2 cellular contexts compared by ENCODE assay signal in the genomic region with DNA sequence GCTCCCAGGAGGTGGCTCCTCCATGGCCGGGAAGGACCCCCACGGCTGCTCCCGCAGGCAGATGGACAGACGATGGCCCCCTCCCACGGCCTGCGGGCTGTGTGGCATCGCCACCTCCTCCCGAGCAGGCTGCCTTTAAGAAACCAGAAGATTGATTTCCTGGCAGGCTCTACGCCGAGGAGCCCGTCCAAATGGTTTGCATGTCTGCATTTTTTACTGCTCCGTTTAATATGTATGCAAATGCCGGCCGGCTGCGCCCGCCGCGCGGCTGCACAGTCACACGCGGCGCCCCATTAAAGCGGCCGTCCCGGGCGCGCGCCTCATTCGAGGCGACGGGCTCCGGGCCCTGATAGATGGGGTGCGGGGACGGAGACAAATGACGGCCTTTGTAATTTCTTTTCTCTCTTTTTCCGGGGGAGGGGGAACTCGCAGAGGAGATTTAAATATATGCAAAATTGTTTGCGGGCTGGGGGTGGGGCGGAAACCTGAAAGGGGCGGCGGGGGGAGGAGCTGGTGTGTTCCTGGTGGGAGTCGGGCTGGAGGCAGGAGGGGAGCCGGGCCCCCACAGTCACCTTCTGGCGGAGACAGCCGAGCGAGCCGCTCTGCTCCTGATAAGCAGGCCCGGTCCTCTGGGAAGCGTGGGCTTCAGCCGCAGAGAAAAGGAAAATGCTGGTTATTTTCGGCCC.
TF ChIP-seq lines count a peak whose summit lies in the region.

No MANE protein-coding gene starts in this region.

TF ChIP-seq in liver, 16 proteins besides CTCF, POLR2A, EP300 and RAD21 (continued from another document):
- TF ChIP-seq, protein P1, sequence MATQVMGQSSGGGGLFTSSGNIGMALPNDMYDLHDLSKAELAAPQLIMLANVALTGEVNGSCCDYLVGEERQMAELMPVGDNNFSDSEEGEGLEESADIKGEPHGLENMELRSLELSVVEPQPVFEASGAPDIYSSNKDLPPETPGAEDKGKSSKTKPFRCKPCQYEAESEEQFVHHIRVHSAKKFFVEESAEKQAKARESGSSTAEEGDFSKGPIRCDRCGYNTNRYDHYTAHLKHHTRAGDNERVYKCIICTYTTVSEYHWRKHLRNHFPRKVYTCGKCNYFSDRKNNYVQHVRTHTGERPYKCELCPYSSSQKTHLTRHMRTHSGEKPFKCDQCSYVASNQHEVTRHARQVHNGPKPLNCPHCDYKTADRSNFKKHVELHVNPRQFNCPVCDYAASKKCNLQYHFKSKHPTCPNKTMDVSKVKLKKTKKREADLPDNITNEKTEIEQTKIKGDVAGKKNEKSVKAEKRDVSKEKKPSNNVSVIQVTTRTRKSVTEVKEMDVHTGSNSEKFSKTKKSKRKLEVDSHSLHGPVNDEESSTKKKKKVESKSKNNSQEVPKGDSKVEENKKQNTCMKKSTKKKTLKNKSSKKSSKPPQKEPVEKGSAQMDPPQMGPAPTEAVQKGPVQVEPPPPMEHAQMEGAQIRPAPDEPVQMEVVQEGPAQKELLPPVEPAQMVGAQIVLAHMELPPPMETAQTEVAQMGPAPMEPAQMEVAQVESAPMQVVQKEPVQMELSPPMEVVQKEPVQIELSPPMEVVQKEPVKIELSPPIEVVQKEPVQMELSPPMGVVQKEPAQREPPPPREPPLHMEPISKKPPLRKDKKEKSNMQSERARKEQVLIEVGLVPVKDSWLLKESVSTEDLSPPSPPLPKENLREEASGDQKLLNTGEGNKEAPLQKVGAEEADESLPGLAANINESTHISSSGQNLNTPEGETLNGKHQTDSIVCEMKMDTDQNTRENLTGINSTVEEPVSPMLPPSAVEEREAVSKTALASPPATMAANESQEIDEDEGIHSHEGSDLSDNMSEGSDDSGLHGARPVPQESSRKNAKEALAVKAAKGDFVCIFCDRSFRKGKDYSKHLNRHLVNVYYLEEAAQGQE (IDR thresholded peaks at IDR 0.05), result no peak
- TF ChIP-seq YY1 (IDR thresholded peaks at IDR 0.05), result no peak
- TF ChIP-seq GABPA (IDR thresholded peaks at IDR 0.05 in 1 of 2, conservative IDR thresholded peaks at IDR 0.05 in 1 of 2), result no peak
- no peak for TF ChIP-seq SP1 (IDR thresholded peaks at IDR 0.05)
- no peak for TF ChIP-seq FOXA1 (IDR thresholded peaks at IDR 0.05)

TF ChIP-seq in HepG2, 621 proteins besides CTCF, POLR2A, EP300 and RAD21 (continued from another document):
- TF ChIP-seq, protein P2, sequence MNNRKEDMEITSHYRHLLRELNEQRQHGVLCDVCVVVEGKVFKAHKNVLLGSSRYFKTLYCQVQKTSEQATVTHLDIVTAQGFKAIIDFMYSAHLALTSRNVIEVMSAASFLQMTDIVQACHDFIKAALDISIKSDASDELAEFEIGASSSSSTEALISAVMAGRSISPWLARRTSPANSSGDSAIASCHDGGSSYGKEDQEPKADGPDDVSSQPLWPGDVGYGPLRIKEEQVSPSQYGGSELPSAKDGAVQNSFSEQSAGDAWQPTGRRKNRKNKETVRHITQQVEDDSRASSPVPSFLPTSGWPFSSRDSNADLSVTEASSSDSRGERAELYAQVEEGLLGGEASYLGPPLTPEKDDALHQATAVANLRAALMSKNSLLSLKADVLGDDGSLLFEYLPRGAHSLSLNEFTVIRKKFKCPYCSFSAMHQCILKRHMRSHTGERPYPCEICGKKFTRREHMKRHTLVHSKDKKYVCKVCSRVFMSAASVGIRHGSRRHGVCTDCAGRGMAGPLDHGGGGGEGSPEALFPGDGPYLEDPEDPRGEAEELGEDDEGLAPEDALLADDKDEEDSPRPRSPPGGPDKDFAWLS (CRISPR knock-in tag; IDR thresholded peaks at IDR 0.05; ENCODE audit: borderline replicate concordance), result no peak
- TF ChIP-seq XRCC5 (optimal IDR thresholded peaks at IDR 0.05; ENCODE audit: low read length) (no peak), ZNF274 (CRISPR knock-in tag; IDR thresholded peaks at IDR 0.05) (no peak), KAT2B (IDR thresholded peaks at IDR 0.05; ENCODE audit: borderline replicate concordance, low read depth, low read length) (no peak), PHF8 (CRISPR knock-in tag; IDR thresholded peaks at IDR 0.05) (no peak), ZNF775 (CRISPR knock-in tag; IDR thresholded peaks at IDR 0.05; ENCODE audit: borderline replicate concordance) (no peak)
- TF ChIP-seq, protein P3, sequence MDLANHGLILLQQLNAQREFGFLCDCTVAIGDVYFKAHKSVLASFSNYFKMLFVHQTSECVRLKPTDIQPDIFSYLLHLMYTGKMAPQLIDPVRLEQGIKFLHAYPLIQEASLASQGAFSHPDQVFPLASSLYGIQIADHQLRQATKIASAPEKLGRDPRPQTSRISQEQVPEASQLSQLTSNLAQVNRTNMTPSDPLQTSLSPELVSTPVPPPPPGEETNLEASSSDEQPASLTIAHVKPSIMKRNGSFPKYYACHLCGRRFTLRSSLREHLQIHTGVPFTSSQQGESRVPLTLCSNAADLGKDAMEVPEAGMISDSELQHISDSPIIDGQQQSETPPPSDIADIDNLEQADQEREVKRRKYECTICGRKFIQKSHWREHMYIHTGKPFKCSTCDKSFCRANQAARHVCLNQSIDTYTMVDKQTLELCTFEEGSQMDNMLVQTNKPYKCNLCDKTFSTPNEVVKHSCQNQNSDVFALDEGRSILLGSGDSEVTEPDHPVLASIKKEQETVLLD (CRISPR knock-in tag; IDR thresholded peaks at IDR 0.05; ENCODE audit: low read depth), result no peak
